8 cellular contexts compared by ENCODE assay signal in the genomic region with DNA sequence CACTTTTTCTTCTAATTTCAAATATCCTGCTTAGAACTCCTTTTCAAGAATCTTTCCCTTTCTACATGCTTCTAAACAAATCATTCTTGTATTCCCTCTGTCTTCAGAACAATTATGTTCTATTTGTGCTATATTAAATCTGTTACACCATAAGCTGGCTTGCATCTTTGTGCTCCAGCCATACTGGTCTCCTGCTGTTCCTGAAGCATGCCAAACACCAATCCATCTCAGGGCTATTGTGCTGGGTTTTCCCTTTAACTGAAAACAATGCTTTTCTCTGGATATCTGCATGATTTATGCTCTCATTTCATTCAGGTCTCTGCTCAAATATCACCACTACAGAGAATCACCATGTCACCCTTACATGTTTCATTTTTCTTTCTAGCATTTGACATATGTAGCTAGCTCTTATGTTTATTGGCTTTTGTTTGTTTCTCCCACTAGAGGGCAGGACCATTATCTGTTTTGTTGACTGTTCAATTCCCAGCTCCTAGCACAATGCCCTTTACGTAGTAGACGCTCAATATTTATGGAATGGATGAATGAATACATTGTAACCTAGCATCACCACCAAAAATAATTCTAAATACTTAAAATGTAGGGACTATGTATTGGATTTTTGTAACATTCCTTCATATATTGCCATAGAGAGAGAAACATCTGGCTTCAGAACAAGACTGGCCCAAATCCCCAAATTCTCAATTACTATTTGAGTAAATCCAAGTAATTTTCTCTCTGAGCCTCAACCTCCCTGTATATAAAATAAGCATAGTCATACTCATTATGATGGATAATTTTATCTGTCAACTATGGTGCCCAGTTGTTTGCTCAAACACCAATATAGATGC.
A peak's percentile ranks its signal among the peaks of the same experiment; 100 is the strongest.
DNase-seq lines count a peak whose midpoint lies in the region; ATAC-seq, FAIRE-seq and TF ChIP-seq lines count a peak whose summit lies in the region.

No MANE protein-coding gene starts in this region.

- TF ChIP-seq CTCF in GM13977 (IDR thresholded peaks at IDR 0.05; ENCODE audit: extremely low read depth, insufficient read depth, missing control alignments) (peak; percentile 35), nephron progenitor cell (IDR thresholded peaks at IDR 0.05) (peak; percentile 36), sigmoid colon (IDR thresholded peaks at IDR 0.05) (no peak)

- no peak overlapping the region for H3K27ac Mint-ChIP-seq in nephron progenitor cell
- no peak overlapping the region for H3K27ac Mint-ChIP-seq in activated T-cell treated with anti-CD3 and anti-CD28 coated beads, Interleukin-2, amount 50 U/mL, for 72 hours

- no peak for ATAC-seq in activated T-cell treated with anti-CD3 and anti-CD28 coated beads, Interleukin-2, amount 50 U/mL, for 72 hours (replicated peaks in 1 of 2)
- ATAC-seq in aorta (ENCODE audit: low FRiP score): no peak

- FAIRE-seq in small intestine (lab: Jason Lieb, UNC): no peak

- TF ChIP-seq POLR2A in sigmoid colon (IDR thresholded peaks at IDR 0.05): no peak

- H3K9me3 Mint-ChIP-seq in nephron progenitor cell: no peaks in the 10 kb centered on the region
- peaks cover 8% of the 10 kb centered on the region in 2 donors for H3K9me3 Mint-ChIP-seq in activated T-cell treated with anti-CD3 and anti-CD28 coated beads, Interleukin-2, amount 50 U/mL, for 72 hours

- peaks cover 6% of the 10 kb centered on the region for H3K4me1 Mint-ChIP-seq in nephron progenitor cell
- no peaks in the 10 kb centered on the region for H3K4me1 Mint-ChIP-seq in activated T-cell treated with anti-CD3 and anti-CD28 coated beads, Interleukin-2, amount 50 U/mL, for 72 hours (ENCODE audit: low read depth)

- no peaks in the 10 kb centered on the region for H3K27me3 Mint-ChIP-seq in nephron progenitor cell (ENCODE audit: low read depth, poor library complexity)
- no peaks in the 10 kb centered on the region for H3K27me3 Mint-ChIP-seq in activated T-cell treated with anti-CD3 and anti-CD28 coated beads, Interleukin-2, amount 50 U/mL, for 72 hours (ENCODE audit: low read depth)

- intact Hi-C loops in sigmoid colon (cut with DNase I) (no loop called here), aorta (cut with DNase I) (no loop called here)

- WGBS in sigmoid colon, 2 donors: 47 to 62% methylated on average over 2 of the region's 2 CpGs
- WGBS in small intestine, 3 donors: 29 to 61% (median 39%) methylated on average over 2 of the region's 2 CpGs
- 58 to 59% methylated on average over 2 of the region's 2 CpGs for WGBS in aorta, 2 donors

- H3K4me3 ChIP-seq in sigmoid colon (no peak overlapping the region), small intestine (ENCODE audit: low read depth in 1 of 2, low read length in 2 of 2) (no peak overlapping the region), aorta (ENCODE audit: low read length in 2 of 2) (no peak overlapping the region)

- no peak for TF ChIP-seq EP300 in sigmoid colon (IDR thresholded peaks at IDR 0.05)

- no peak for DNase-seq in GM13977 (ENCODE audit: low spot score)
- peak; percentile 13 for DNase-seq in NCI-H1436 (lab: John Stamatoyannopoulos, UW)
- DNase-seq in amniotic epithelial cell (ENCODE audit: low read depth): peak; percentile 26
- DNase-seq in nephron progenitor cell: no peak
- no peak for DNase-seq in sigmoid colon
- no peak for DNase-seq in activated T-cell treated with anti-CD3 and anti-CD28 coated beads, Interleukin-2, amount 50 U/mL, for 72 hours
- DNase-seq in small intestine: no peak
- DNase-seq in aorta: no peak

- H3K36me3 ChIP-seq in sigmoid colon (no peaks in the 10 kb centered on the region), small intestine (ENCODE audit: control insufficient read depth in 2 of 2, insufficient read depth in 2 of 2, low read length in 2 of 2) (no peaks in the 10 kb centered on the region), aorta (ENCODE audit: control insufficient read depth in 1 of 2, insufficient read depth in 2 of 2, low read length in 1 of 2) (no peaks in the 10 kb centered on the region)

- H3K4me1 ChIP-seq in sigmoid colon: no peaks in the 10 kb centered on the region
- H3K4me1 ChIP-seq in small intestine (ENCODE audit: control insufficient read depth in 2 of 2, insufficient read depth in 1 of 2, low read depth in 1 of 2, low read length in 1 of 2): no peaks in the 10 kb centered on the region
- no peaks in the 10 kb centered on the region for H3K4me1 ChIP-seq in aorta (ENCODE audit: control insufficient read depth in 1 of 2, insufficient read depth in 2 of 2, low read length in 2 of 2)

- H3K27ac ChIP-seq in sigmoid colon (no peak overlapping the region), small intestine (ENCODE audit: low read depth in 1 of 2, low read length in 1 of 2) (no peak overlapping the region), aorta (ENCODE audit: low read depth in 1 of 2, low read length in 2 of 2) (no peak overlapping the region)

- H3K9me3 ChIP-seq in sigmoid colon (no peaks in the 10 kb centered on the region), small intestine (ENCODE audit: control insufficient read depth, low read depth) (no peaks in the 10 kb centered on the region), aorta (ENCODE audit: control insufficient read depth, low read length) (no peaks in the 10 kb centered on the region)

- H3K4me3 Mint-ChIP-seq in nephron progenitor cell: no peak overlapping the region
- no peak overlapping the region for H3K4me3 Mint-ChIP-seq in activated T-cell treated with anti-CD3 and anti-CD28 coated beads, Interleukin-2, amount 50 U/mL, for 72 hours

- no peaks in the 10 kb centered on the region for H3K27me3 ChIP-seq in sigmoid colon
- H3K27me3 ChIP-seq in small intestine (ENCODE audit: control insufficient read depth in 2 of 2, insufficient read depth in 2 of 2, low read length in 2 of 2): no peaks in the 10 kb centered on the region
- no peaks in the 10 kb centered on the region for H3K27me3 ChIP-seq in aorta (ENCODE audit: control insufficient read depth in 1 of 2, insufficient read depth in 2 of 2, low read length in 1 of 2)

- in situ Hi-C loops in GM13977 (cut with MboI; ENCODE audit: low pct_unique_long_range_greater_than_20kb, low sequenced_read_pairs, unreplicated experiment): no loop called here

- H3K36me3 Mint-ChIP-seq in nephron progenitor cell (ENCODE audit: low read depth): no peaks in the 10 kb centered on the region
- H3K36me3 Mint-ChIP-seq in activated T-cell treated with anti-CD3 and anti-CD28 coated beads, Interleukin-2, amount 50 U/mL, for 72 hours (ENCODE audit: insufficient read depth in 2 of 2): no peaks in the 10 kb centered on the region

Comparison
In these comparisons a context has a peak if more than half of its experiments do, and no peak if none do; other contexts are left out.
1. DNase-seq: peak in NCI-H1436 (single experiment) and amniotic epithelial cell (single experiment); none in GM13977 (single experiment), nephron progenitor cell (single experiment), sigmoid colon (single experiment), activated T-cell treated with anti-CD3 and anti-CD28 coated beads, Interleukin-2, amount 50 U/mL, for 72 hours (0 of 2), small intestine (single experiment) and aorta (0 of 2).
2. CTCF ChIP-seq: peak in GM13977 (single experiment) and nephron progenitor cell (single experiment); none in sigmoid colon (0 of 4).